ENCODE assay signal across 1 cellular context in the genomic region with DNA sequence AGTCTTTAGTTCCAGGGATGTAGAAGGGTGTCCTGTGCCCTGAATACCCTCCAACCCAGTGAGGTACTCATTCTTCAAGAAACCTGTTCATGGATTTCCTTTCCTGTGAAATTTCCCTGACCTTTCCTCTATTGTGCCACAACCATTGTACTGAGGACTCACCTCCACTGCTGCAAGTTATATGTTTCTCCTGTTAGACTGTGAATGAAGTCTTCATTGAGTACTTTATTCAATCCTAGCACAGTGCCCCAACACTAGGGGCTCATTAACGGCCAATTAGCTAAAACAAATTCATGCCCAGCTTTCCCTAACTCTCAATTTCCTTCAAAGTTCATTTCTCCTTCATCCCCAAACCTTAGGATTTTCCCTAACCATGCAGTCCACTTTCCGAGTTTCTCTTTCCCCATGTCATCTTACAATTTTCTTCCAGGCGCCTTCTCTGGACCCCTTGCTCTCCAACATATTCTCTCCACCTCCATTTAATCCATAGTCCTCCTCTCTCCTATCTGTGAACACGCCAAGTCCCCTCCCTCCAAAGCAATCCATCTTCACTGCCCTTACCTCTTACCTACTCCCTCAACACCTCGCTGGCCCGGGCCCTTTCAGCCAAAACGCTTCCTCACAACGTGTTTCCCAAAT.
TF ChIP-seq lines count a peak whose summit lies in the region.

No MANE protein-coding gene starts in this region.

TF ChIP-seq in K562, 482 proteins besides CTCF, POLR2A, EP300 and RAD21 (continued from another document and continues in another):
- TF ChIP-seq, protein P1, sequence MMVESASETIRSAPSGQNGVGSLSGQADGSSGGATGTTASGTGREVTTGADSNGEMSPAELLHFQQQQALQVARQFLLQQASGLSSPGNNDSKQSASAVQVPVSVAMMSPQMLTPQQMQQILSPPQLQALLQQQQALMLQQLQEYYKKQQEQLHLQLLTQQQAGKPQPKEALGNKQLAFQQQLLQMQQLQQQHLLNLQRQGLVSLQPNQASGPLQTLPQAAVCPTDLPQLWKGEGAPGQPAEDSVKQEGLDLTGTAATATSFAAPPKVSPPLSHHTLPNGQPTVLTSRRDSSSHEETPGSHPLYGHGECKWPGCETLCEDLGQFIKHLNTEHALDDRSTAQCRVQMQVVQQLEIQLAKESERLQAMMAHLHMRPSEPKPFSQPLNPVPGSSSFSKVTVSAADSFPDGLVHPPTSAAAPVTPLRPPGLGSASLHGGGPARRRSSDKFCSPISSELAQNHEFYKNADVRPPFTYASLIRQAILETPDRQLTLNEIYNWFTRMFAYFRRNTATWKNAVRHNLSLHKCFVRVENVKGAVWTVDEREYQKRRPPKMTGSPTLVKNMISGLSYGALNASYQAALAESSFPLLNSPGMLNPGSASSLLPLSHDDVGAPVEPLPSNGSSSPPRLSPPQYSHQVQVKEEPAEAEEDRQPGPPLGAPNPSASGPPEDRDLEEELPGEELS (CRISPR knock-in tag; IDR thresholded peaks at IDR 0.05; ENCODE audit: borderline replicate concordance) = no peak
- TF ChIP-seq TBL1XR1 (IDR thresholded peaks at IDR 0.05; ENCODE audit: low read length in 2 of 2) (no peak), JUN (IDR thresholded peaks at IDR 0.05; ENCODE audit: borderline replicate concordance, low read depth, low read length) (no peak), JUN (CRISPR knock-in tag; IDR thresholded peaks at IDR 0.05; ENCODE audit: borderline replicate concordance) (no peak), SP2 (IDR thresholded peaks at IDR 0.05; ENCODE audit: extremely low read depth, low read depth, low read length, poor library complexity, severe bottlenecking) (no peak), KLF16 (IDR thresholded peaks at IDR 0.05) (no peak), ARID1B (IDR thresholded peaks at IDR 0.05) (no peak), PHB2 (IDR thresholded peaks at IDR 0.05; ENCODE audit: low read depth) (peak; percentile 45; the same call in 1 of the 2 replicates), SETDB1 (IDR thresholded peaks at IDR 0.05; ENCODE audit: low read length) (no peak), COPS2 (conservative IDR thresholded peaks at IDR 0.05) (no peak), TARDBP (IDR thresholded peaks at IDR 0.05) (no peak), ZNF121 (CRISPR knock-in tag; conservative IDR thresholded peaks at IDR 0.05) (no peak), RBBP5 (IDR thresholded peaks at IDR 0.05; ENCODE audit: borderline replicate concordance, insufficient read depth, low read length, poor library complexity, severe bottlenecking) (no peak), MTA3 (IDR thresholded peaks at IDR 0.05; ENCODE audit: borderline replicate concordance) (no peak), HNRNPH1 (optimal IDR thresholded peaks at IDR 0.05; ENCODE audit: low read depth, low read length) (no peak), ZHX1 (conservative IDR thresholded peaks at IDR 0.05; ENCODE audit: low read length) (no peak), ZNF41 (CRISPR knock-in tag; conservative IDR thresholded peaks at IDR 0.05) (no peak), CTBP1 (IDR thresholded peaks at IDR 0.05; ENCODE audit: borderline replicate concordance) (no peak), DEAF1 (CRISPR knock-in tag; IDR thresholded peaks at IDR 0.05) (no peak), ZNF707 (CRISPR knock-in tag; conservative IDR thresholded peaks at IDR 0.05) (no peak), YBX1 (IDR thresholded peaks at IDR 0.05) (0 out of 2 replicates have a peak, but pooled peaks have one; percentile 51), MEIS2 (IDR thresholded peaks at IDR 0.05; ENCODE audit: partially characterized antibody) (peak; percentile 53), WHSC1 (IDR thresholded peaks at IDR 0.05; ENCODE audit: low read length) (no peak), ZNF561 (CRISPR knock-in tag; conservative IDR thresholded peaks at IDR 0.05) (no peak), BRD9 (IDR thresholded peaks at IDR 0.05; ENCODE audit: low read depth, partially characterized antibody) (peak; percentile 75), XRCC5 (IDR thresholded peaks at IDR 0.05; ENCODE audit: low read depth, low read length) (0 out of 2 replicates have a peak, but pooled peaks have one; percentile 1), MLX (CRISPR knock-in tag; conservative IDR thresholded peaks at IDR 0.05) (no peak), ZEB2 (IDR thresholded peaks at IDR 0.05) (no peak), TAF9B (IDR thresholded peaks at IDR 0.05; ENCODE audit: partially characterized antibody) (no peak), NR4A1 (CRISPR knock-in tag; IDR thresholded peaks at IDR 0.05) (no peak), NR4A1 (tag; IDR thresholded peaks at IDR 0.05) (no peak), HDAC8 (tag; IDR thresholded peaks at IDR 0.05) (no peak), CC2D1A (IDR thresholded peaks at IDR 0.05) (peak; percentile 73; the same call in 1 of the 2 replicates), ZNF354B (CRISPR knock-in tag; IDR thresholded peaks at IDR 0.05) (no peak), TCF3 (CRISPR knock-in tag; IDR thresholded peaks at IDR 0.05) (no peak), ZNF449 (CRISPR knock-in tag; IDR thresholded peaks at IDR 0.05) (no peak), ZNF395 (CRISPR knock-in tag; IDR thresholded peaks at IDR 0.05) (no peak)
- TF ChIP-seq, protein P2, sequence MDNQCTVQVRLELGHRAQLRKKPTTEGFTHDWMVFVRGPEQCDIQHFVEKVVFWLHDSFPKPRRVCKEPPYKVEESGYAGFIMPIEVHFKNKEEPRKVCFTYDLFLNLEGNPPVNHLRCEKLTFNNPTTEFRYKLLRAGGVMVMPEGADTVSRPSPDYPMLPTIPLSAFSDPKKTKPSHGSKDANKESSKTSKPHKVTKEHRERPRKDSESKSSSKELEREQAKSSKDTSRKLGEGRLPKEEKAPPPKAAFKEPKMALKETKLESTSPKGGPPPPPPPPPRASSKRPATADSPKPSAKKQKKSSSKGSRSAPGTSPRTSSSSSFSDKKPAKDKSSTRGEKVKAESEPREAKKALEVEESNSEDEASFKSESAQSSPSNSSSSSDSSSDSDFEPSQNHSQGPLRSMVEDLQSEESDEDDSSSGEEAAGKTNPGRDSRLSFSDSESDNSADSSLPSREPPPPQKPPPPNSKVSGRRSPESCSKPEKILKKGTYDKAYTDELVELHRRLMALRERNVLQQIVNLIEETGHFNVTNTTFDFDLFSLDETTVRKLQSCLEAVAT (IDR thresholded peaks at IDR 0.05) = 0 out of 4 replicates have a peak, but pooled peaks of 1 of the 2 experiments have one; percentile 41
- TF ChIP-seq, protein P3, sequence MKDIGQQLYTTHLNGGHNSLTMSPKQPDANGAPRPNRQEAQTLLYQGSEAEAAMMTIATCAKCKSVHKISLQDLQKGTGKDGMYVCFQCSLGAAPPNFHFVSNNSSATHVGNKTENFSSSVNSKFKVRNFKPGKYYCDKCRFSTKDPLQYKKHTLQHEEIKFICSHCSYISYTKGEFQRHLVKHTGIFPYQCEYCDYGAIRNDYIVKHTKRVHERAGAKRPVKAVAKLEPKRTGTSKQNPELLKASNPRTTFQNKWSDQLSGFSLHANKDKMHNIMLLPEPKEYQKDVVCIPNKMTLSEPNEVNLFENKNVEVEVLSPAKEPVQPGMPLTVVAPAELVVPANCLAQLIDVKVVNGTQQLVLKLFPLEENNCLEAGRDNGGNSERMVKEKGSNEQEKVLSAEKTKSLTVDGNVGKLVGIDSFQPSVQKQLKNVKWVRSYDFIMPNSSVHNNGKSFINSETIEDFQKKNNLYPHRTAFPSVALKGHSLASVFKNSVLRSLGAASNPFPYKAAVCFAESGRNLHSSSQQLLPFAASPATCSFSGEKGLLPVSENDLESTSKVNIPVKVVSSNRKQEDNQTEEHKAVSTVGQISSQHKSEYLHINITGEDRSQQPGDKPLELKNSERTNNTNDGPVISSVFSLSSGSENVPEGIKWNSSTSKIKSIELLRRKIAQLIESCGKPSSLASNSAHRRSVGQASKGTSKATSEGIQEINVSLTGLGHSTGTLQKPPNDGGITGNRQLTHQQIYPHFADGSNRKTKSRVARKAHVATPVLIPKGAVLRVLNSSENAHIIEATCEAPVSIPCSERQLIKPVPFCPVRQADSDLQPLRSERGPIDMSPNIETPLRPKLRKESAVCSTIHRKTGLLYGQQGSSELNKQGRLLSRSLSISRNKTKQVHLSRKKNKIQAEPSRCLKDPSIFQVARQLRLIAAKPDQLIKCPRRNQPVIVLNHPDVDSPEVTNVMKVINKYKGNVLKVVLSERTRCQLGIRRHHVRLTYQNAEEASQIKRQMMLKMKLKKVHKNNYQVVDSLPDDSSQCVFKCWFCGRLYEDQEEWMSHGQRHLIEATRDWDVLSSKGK (CRISPR knock-in tag; IDR thresholded peaks at IDR 0.05) = no peak
- TF ChIP-seq, protein P4, sequence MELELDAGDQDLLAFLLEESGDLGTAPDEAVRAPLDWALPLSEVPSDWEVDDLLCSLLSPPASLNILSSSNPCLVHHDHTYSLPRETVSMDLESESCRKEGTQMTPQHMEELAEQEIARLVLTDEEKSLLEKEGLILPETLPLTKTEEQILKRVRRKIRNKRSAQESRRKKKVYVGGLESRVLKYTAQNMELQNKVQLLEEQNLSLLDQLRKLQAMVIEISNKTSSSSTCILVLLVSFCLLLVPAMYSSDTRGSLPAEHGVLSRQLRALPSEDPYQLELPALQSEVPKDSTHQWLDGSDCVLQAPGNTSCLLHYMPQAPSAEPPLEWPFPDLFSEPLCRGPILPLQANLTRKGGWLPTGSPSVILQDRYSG (tag; conservative IDR thresholded peaks at IDR 0.05; ENCODE audit: low read depth) = no peak
